18 cellular contexts compared by ENCODE assay signal in genomic region chrX:140172401-140172800, GRCh38.
"Had no signal": no experiment of that assay in that cellular context is flagged by ENCODE, and none has a peak within 500 bp of the region (broad histone marks: within the 10 kb centered on the region; RNA-seq: fewer than 3 reads in every experiment).

No MANE protein-coding gene starts in this region.

- H3K9me3 ChIP-seq: neutrophil, ovary, pancreas, prostate gland, psoas muscle, right atrium auricular region, right lobe of liver, sigmoid colon had no signal

- H3K27ac ChIP-seq: neural progenitor cell, neutrophil, ovary, pancreas, parathyroid adenoma, prostate gland, psoas muscle, right atrium auricular region, right lobe of liver, sigmoid colon, skin epidermis, spleen had no signal

- H3K4me1 ChIP-seq: pancreas, parathyroid adenoma, prostate gland, psoas muscle, right atrium auricular region, right lobe of liver, sigmoid colon, spleen had no signal

- H3K36me3 ChIP-seq: neural progenitor cell, neutrophil, ovary, pancreas, prostate gland, right atrium auricular region, right lobe of liver, sigmoid colon, spleen had no signal

- ATAC-seq: naive thymus-derived CD8-positive, alpha-beta T cell; natural killer cell; natural killer cell treated with Interleukin-12 subunit alpha and Interleukin-12 subunit beta and Interleukin-15 and Interleukin-18, amount 100 ng/mL, for 72 hours; pancreas; psoas muscle; right cardiac atrium; right lobe of liver; sciatic nerve had no signal

- H3K4me3 ChIP-seq: neural progenitor cell, ovary, pancreas, prostate gland, psoas muscle, right atrium auricular region, right lobe of liver, sigmoid colon, skin epidermis, smooth muscle cell, spleen had no signal
